Comparison of ENCODE assay signal across 27 cellular contexts in the genomic region with DNA sequence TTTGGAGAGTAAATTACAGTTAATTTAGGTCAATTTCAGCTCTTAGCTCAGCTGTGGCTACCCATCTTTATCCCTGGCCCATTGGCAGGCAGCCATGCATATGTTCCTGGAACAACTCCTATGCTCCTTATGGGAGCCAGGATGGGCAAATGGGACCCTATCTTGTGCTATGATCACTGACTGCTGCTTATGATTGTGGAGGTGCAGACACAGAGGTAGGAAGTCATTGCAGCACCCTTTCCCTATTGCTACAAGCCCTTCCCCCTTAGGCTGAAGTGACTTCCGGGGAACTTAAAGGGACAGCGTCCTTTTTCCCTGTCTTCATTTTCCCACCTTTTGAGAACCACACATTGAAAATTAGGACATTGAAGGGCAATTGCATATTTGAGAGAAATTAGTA.
DNase-seq lines count a peak whose midpoint lies in the region; ATAC-seq and TF ChIP-seq lines count a peak whose summit lies in the region.
"Had no signal": no experiment of that assay in that cellular context is flagged by ENCODE, and none has a peak within 500 bp of the region (broad histone marks: within the 10 kb centered on the region; RNA-seq: fewer than 3 reads in every experiment).

No MANE protein-coding gene starts in this region.

- H3K27ac Mint-ChIP-seq in activated B cell treated with CpG ODN at 0.5 μM for 24 hours = peak overlapping the region; percentile 81
- peak overlapping the region; percentile 51 for H3K27ac Mint-ChIP-seq in progenitor cell of endocrine pancreas
- H3K27ac Mint-ChIP-seq: activated naive CD4-positive, alpha-beta T cell treated with anti-CD3 and anti-CD28 coated beads, Interleukin-2, amount 50 U/mL, for 24 hours; activated T-helper 2 cell treated with anti-CD3 and anti-CD28 coated beads, Interferon-gamma antibody, Interleukin-2, Interleukin-4, amounts not matched to agents 10 μg/mL and 5 μg/mL and 100 μg/mL, durations not matched to agents 14 hours and 24 hours and 36 hours; type B pancreatic cell had no signal

- ATAC-seq in activated B cell treated with CpG ODN at 0.5 μM for 24 hours (ENCODE audit: low read depth) = no peak
- ATAC-seq in GM19023 (IDR thresholded peaks at IDR 0.05; ENCODE audit: unreplicated experiment) = no peak
- ATAC-seq in HG03025 (IDR thresholded peaks at IDR 0.05; ENCODE audit: low FRiP score, unreplicated experiment) = no peak
- no peak for ATAC-seq in HG02588 (IDR thresholded peaks at IDR 0.05; ENCODE audit: unreplicated experiment)
- ATAC-seq: psoas muscle, sciatic nerve had no signal

- H3K4me1 Mint-ChIP-seq in activated B cell treated with CpG ODN at 0.5 μM for 24 hours (peaks cover 56% of the 10 kb centered on the region), progenitor cell of endocrine pancreas (ENCODE audit: low read depth) (no peaks in the 10 kb centered on the region)

- POLR2A ChIA-PET in activated B cell treated with CpG ODN at 0.5 μM for 24 hours (lab: Charles Lee) = interaction anchor here (0.6 kb wide), 1 partner anchor 29 kb away, joined by 5 read pairs; no protein-coding TSS in a partner anchor

- CTCF ChIA-PET in activated B cell treated with CpG ODN at 0.5 μM for 24 hours (lab: Charles Lee) = no interaction called here

- H3K9me3 Mint-ChIP-seq in activated B cell treated with CpG ODN at 0.5 μM for 24 hours = peaks cover 29% of the 10 kb centered on the region
- H3K9me3 Mint-ChIP-seq in progenitor cell of endocrine pancreas (ENCODE audit: low read depth) = peaks cover 39% of the 10 kb centered on the region

- H3K36me3 Mint-ChIP-seq in activated B cell treated with CpG ODN at 0.5 μM for 24 hours (ENCODE audit: low read depth) = peaks cover 75% of the 10 kb centered on the region
- peaks cover 30% of the 10 kb centered on the region for H3K36me3 Mint-ChIP-seq in progenitor cell of endocrine pancreas (ENCODE audit: insufficient read depth)

- H3K27me3 Mint-ChIP-seq in activated B cell treated with CpG ODN at 0.5 μM for 24 hours (no peaks in the 10 kb centered on the region), progenitor cell of endocrine pancreas (no peaks in the 10 kb centered on the region)
- H3K27me3 Mint-ChIP-seq: activated naive CD4-positive, alpha-beta T cell treated with anti-CD3 and anti-CD28 coated beads, Interleukin-2, amount 50 U/mL, for 24 hours; brain; type B pancreatic cell had no signal

- intact Hi-C loops in activated B cell treated with CpG ODN at 0.5 μM for 24 hours (cut with micrococcal nuclease) = loop anchor here (2.0 kb wide), 1 partner anchor 47 kb away; no protein-coding TSS in a partner anchor

- H3K4me3 Mint-ChIP-seq in activated B cell treated with CpG ODN at 0.5 μM for 24 hours (no peak overlapping the region), progenitor cell of endocrine pancreas (ENCODE audit: low read depth) (no peak overlapping the region)
- H3K4me3 Mint-ChIP-seq: activated naive CD4-positive, alpha-beta T cell treated with anti-CD3 and anti-CD28 coated beads, Interleukin-2, amount 50 U/mL, for 24 hours; brain; type B pancreatic cell had no signal

- DNase-seq in G401 (ENCODE audit: low spot score) = peak; percentile 60
- peak; percentile 71 for DNase-seq in NCI-H2227 treated with DMSO at 0.1 percent for 48 hours (lab: John Stamatoyannopoulos, UW)
- DNase-seq in activated B cell treated with CpG ODN at 0.5 μM for 24 hours = no peak
- no peak for DNase-seq in progenitor cell of endocrine pancreas (ENCODE audit: low spot score, unreplicated experiment)
- no peak for DNase-seq in EL
- DNase-seq: activated CD4-positive, alpha-beta T cell treated with anti-CD3 and anti-CD28 coated beads for 4 hours; activated T-cell treated with anti-CD3 and anti-CD28 coated beads for 4 hours; amniotic stem cell; cerebellar nuclear complex; COR-L47; DND-41; heart right ventricle; KG1; NCI-H1105 treated with DMSO at 0.1 percent for 48 hours; NCI-H2081 treated with DMSO at 0.1 percent for 48 hours; NCI-H345; psoas muscle; stimulated activated CD4-positive, alpha-beta T cell treated with anti-CD3 and anti-CD28 coated beads, Interleukin-12 subunit alpha, Interleukin-12 subunit beta, amount 100 ng/mL, for 4 hours; stimulated activated CD4-positive, alpha-beta T cell treated with anti-CD3 and anti-CD28 coated beads, Interleukin-4, amount 100 ng/mL, for 1 hour had no signal

- in situ Hi-C loops in G401 (cut with HindIII; ENCODE audit: low sequenced_read_pairs) = no loop called here

- TF ChIP-seq CTCF in activated B cell treated with CpG ODN at 0.5 μM for 24 hours (IDR thresholded peaks at IDR 0.05) (no peak), progenitor cell of endocrine pancreas (IDR thresholded peaks at IDR 0.05; ENCODE audit: unreplicated experiment) (no peak)

Comparison
In these comparisons a context has a peak if more than half of its experiments do, and no peak if none do; other contexts are left out.
1. DNase-seq: peak in G401 (single experiment) and NCI-H2227 treated with DMSO at 0.1 percent for 48 hours (single experiment); none in activated B cell treated with CpG ODN at 0.5 μM for 24 hours (single experiment), progenitor cell of endocrine pancreas (single experiment) and EL (single experiment).